ENCODE assay signal across 12 cellular contexts in the genomic region with DNA sequence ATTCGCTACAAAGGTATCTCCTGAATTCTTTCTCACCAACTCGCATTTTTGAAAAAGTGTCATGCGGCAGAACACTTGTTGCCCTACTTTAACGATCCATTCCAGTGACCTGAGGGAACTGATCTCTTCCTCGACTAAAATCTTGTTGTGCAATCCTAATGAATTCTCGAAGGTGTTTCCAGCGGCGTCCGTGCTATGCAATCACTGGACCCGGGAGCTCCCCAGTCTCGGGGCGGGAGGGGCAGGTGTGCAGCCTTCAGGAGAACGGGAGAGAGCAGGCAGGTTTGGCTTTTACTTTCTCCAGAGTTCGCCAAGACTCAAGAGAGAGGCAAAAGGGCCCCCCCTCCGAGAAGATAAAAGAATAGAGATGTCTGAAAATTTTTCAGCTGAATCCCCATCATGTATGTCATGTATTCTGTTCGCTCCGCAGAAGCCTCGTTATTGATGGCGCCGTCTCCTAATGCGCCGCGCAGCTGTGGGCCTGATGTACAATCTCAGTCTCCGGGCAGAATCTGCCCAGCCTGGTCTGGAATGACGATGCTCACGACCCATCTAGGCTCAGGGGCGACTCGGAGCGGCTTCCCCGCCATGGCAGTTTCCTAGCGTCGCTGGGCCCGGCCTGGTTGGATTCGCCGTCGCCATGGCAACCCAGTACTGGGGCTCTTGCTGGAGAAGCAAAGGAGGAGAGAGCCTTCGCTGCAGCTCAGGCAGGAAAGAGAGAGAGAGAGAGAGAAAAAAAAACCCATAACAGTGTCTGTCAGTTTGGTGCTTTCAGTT. TPM values are rescaled to one million over a fixed set of nuclear protein-coding genes. Genes with fewer than 3 reads are reported as not detected.
DNase-seq lines count a peak whose midpoint lies in the region; ATAC-seq, FAIRE-seq and TF ChIP-seq lines count a peak whose summit lies in the region.
"Had no signal": no experiment of that assay in that cellular context is flagged by ENCODE, and none has a peak within 500 bp of the region (broad histone marks: within the 10 kb centered on the region; RNA-seq: fewer than 3 reads in every experiment).

No MANE protein-coding gene starts in this region.

- BruUV-seq in HepG2 (replicated peaks; lab: Mats Ljungman, UMichigan) = no TSS peak

- H3K9me3 ChIP-seq in HepG2 (ENCODE audit: low read length) (no peaks in the 10 kb centered on the region), right lobe of liver (no peaks in the 10 kb centered on the region), endocrine pancreas (ENCODE audit: control insufficient read depth, low read length) (no peaks in the 10 kb centered on the region), aorta (ENCODE audit: control insufficient read depth, low read length) (no peaks in the 10 kb centered on the region)

- DNase-seq in HepG2 (ENCODE audit: low spot score) = no peak
- no peak for DNase-seq in right lobe of liver
- DNase-seq in midbrain (lab: John Stamatoyannopoulos, UW) = peak; percentile 64
- DNase-seq in aorta = peak; percentile 77 to 86
- DNase-seq in 8988T = no peak
- no peak for DNase-seq in HCEC 1CT
- DNase-seq: CD4-positive, CD25-positive, alpha-beta regulatory T cell; MV-4-11; stimulated activated naive CD8-positive, alpha-beta T cell treated with anti-CD3 and anti-CD28 coated beads, Interleukin-15, amount 100 ng/mL, for 72 hours had no signal

- peaks cover 40% of the 10 kb centered on the region for H3K4me1 ChIP-seq in HepG2 (ENCODE audit: insufficient read depth, low read length)
- peaks cover 0 to 23% (median 9%) of the 10 kb centered on the region in 4 donors for H3K4me1 ChIP-seq in right lobe of liver
- H3K4me1 ChIP-seq in endocrine pancreas (ENCODE audit: control insufficient read depth, insufficient read depth, low read length) = no peaks in the 10 kb centered on the region
- H3K4me1 ChIP-seq in aorta (ENCODE audit: control insufficient read depth in 1 of 2, insufficient read depth in 2 of 2, low read length in 2 of 2) = no peaks in the 10 kb centered on the region

- H3K27me3 ChIP-seq in HepG2 (ENCODE audit: control insufficient read depth in 1 of 2, insufficient read depth in 2 of 2, low read length in 2 of 2) = no peaks in the 10 kb centered on the region
- H3K27me3 ChIP-seq in right lobe of liver = no peaks in the 10 kb centered on the region
- no peaks in the 10 kb centered on the region for H3K27me3 ChIP-seq in endocrine pancreas (ENCODE audit: control insufficient read depth, insufficient read depth, low read length)
- H3K27me3 ChIP-seq in aorta (ENCODE audit: control insufficient read depth in 1 of 2, insufficient read depth in 2 of 2, low read length in 1 of 2) = no peaks in the 10 kb centered on the region

- no peak for ATAC-seq in HepG2
- no peak for ATAC-seq in right lobe of liver
- no peak for ATAC-seq in aorta (ENCODE audit: low FRiP score)
- no peak for ATAC-seq in HG03025 (IDR thresholded peaks at IDR 0.05; ENCODE audit: low FRiP score, unreplicated experiment)
- ATAC-seq: stimulated activated naive CD8-positive, alpha-beta T cell treated with anti-CD3 and anti-CD28 coated beads, Interleukin-15, amount 100 ng/mL, for 72 hours had no signal

- intact Hi-C loops in HepG2 (cut with micrococcal nuclease; ENCODE audit: unreplicated experiment) = no loop called here
- intact Hi-C loops in right lobe of liver (cut with DNase I) = no loop called here
- intact Hi-C loops in aorta (cut with DNase I) = no loop called here

- in situ Hi-C loops in HepG2 (cut with HindIII; ENCODE audit: extremely low pct_ligation_motif_present, low pct_unique_long_range_greater_than_20kb) = no loop called here

- no peaks in the 10 kb centered on the region for H3K79me2 ChIP-seq in HepG2 (ENCODE audit: insufficient read depth, low read length)

- H4K20me1 ChIP-seq in HepG2 (ENCODE audit: insufficient read depth, low read length) = no peaks in the 10 kb centered on the region

- FAIRE-seq in HepG2 (lab: Jason Lieb, UNC) = no peak
- FAIRE-seq: keratinocyte had no signal

- POLR2A ChIA-PET in HepG2 (lab: Yijun Ruan, JAX) = no interaction called here

- peaks cover 4 to 9% of the 10 kb centered on the region in 2 experiments; a peak in 3 of 5 replicates for H3K36me3 ChIP-seq in HepG2 (replicated peaks in 1 of 2; ENCODE audit: control insufficient read depth in 1 of 2, insufficient read depth in 2 of 2, low read length in 2 of 2)
- no peaks in the 10 kb centered on the region for H3K36me3 ChIP-seq in right lobe of liver
- H3K36me3 ChIP-seq in endocrine pancreas (ENCODE audit: control insufficient read depth, insufficient read depth, low read length) = no peaks in the 10 kb centered on the region
- H3K36me3 ChIP-seq in aorta (ENCODE audit: control insufficient read depth in 1 of 2, insufficient read depth in 2 of 2, low read length in 1 of 2) = no peaks in the 10 kb centered on the region

- no peak overlapping the region for H3K4me2 ChIP-seq in HepG2 (ENCODE audit: low read depth, low read length)

- H3K9ac ChIP-seq in HepG2 (ENCODE audit: insufficient read depth, low read depth, low read length) = no peak overlapping the region
- no peak overlapping the region for H3K9ac ChIP-seq in endocrine pancreas (ENCODE audit: control insufficient read depth, insufficient read depth, low read length)

- H3K27ac ChIP-seq in HepG2 (ENCODE audit: extremely low read length, insufficient read depth, low read length) = no peak overlapping the region
- H3K27ac ChIP-seq in right lobe of liver = no peak overlapping the region
- no peak overlapping the region for H3K27ac ChIP-seq in aorta (ENCODE audit: low read depth in 1 of 2, low read length in 2 of 2)

- H3K4me3 ChIP-seq in HepG2 (replicated peaks in 1 of 3; ENCODE audit: insufficient read depth in 1 of 3, low read depth in 2 of 3, low read length in 3 of 3) = no peak overlapping the region
- no peak overlapping the region for H3K4me3 ChIP-seq in right lobe of liver
- H3K4me3 ChIP-seq in endocrine pancreas (ENCODE audit: control insufficient read depth, insufficient read depth, low read length) = peak overlapping the region; percentile 11
- peak overlapping the region in 1 of 2 donors; percentile 29 for H3K4me3 ChIP-seq in aorta (ENCODE audit: low read length in 2 of 2)

- TF ChIP-seq EP300 in HepG2 (IDR thresholded peaks at IDR 0.05; ENCODE audit: low read depth in 2 of 2, low read length in 2 of 2) (no peak), HepG2 (CRISPR knock-in tag; IDR thresholded peaks at IDR 0.05; ENCODE audit: borderline replicate concordance) (no peak)

- CTCF ChIA-PET in HepG2 (lab: Yijun Ruan, JAX; ENCODE audit: low intra/inter-chr PET ratio, low total read pairs) = no interaction called here

- TF ChIP-seq POLR2A in HepG2 (IDR thresholded peaks at IDR 0.05; ENCODE audit: insufficient read depth in 1 of 2, low read depth in 2 of 2, low read length in 2 of 2) (no peak), right lobe of liver (IDR thresholded peaks at IDR 0.05) (no peak)

- no peak overlapping the region for H2AFZ ChIP-seq in HepG2 (ENCODE audit: low read length)

- no peak for TF ChIP-seq CTCF in HepG2 (CRISPR knock-in tag; IDR thresholded peaks at IDR 0.05)
- TF ChIP-seq CTCF in right lobe of liver (IDR thresholded peaks at IDR 0.05) = no peak

- WGBS in HepG2 (ENCODE audit: low lambda C conversion rate) = 93% methylated on average over 37 of the region's 37 CpGs
- 61% methylated on average over 18 of the region's 37 CpGs for WGBS in right lobe of liver (ENCODE audit: insufficient coverage, low coverage, low lambda C conversion rate, missing lambda C conversion rate)
- 34 to 52% methylated on average over 37 of the region's 37 CpGs for WGBS in aorta, 2 donors

- no peak for TF ChIP-seq RAD21 in HepG2 (CRISPR knock-in tag; IDR thresholded peaks at IDR 0.05)

TF ChIP-seq in HepG2, 621 proteins besides CTCF, POLR2A, EP300 and RAD21:
- peak; percentile 27; the same call in 1 of the 2 replicates for TF ChIP-seq RFX1 (IDR thresholded peaks at IDR 0.05)
- TF ChIP-seq, protein P1, sequence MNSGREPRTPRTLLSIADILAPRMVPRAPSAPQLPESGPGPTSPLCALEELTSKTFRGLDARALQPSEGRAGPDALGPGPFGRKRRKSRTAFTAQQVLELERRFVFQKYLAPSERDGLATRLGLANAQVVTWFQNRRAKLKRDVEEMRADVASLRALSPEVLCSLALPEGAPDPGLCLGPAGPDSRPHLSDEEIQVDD (CRISPR knock-in tag; IDR thresholded peaks at IDR 0.05; ENCODE audit: borderline replicate concordance) = no peak

RNA-seq across cellular contexts. Expression of a gene that starts 38.3 kb away (rescaled TPM):
- total RNA-seq in HepG2 (2016; rRNA removed; fragmentation: Illumina TruSeq; extraction: Trizol) (7.3 and 11.2 TPM in 2 replicates), right lobe of liver (1 to 10 TPM; 1.6 to 7.0 (median 3.5) TPM), aorta (10 to 100 TPM in 1 of 2 donors, 1 to 10 TPM in 1; 7.5 to 26.8 TPM)
- 8.1 and 9.0 TPM in 2 replicates for total RNA-seq in HepG2 (2016; cell fraction: cytosol; rRNA removed; fragmentation: Illumina TruSeq; extraction: Trizol; ENCODE audit: low read depth)
- 6.3 and 12.7 TPM in 2 replicates for total RNA-seq in HepG2 (2016; cell fraction: insoluble cytoplasmic fraction; rRNA removed; fragmentation: Illumina TruSeq; extraction: Trizol)
- total RNA-seq in HepG2 (2016; cell fraction: membrane; rRNA removed; fragmentation: Illumina TruSeq; extraction: Trizol) = 2.8 and 3.1 TPM in 2 replicates
- total RNA-seq in HepG2 (2016; cell fraction: nucleus; rRNA removed; fragmentation: Illumina TruSeq; extraction: Trizol) = 20.3 and 30.3 TPM in 2 replicates
- polyA plus RNA-seq in HepG2 (2011; rRNA removed) (6.0 and 6.6 TPM in 2 replicates), aorta (1 to 10 TPM; 1.2 to 3.4 TPM)
- polyA plus RNA-seq in HepG2 (2011; cell fraction: cytosol; rRNA removed) = 2.7 and 3.6 TPM in 2 replicates
- 13.0 and 16.5 TPM in 2 replicates for polyA plus RNA-seq in HepG2 (2011; cell fraction: nucleus; rRNA removed)
- 4.8 and 5.2 TPM in 2 replicates for polyA plus RNA-seq in HepG2 (2012)
- 0.16 and 0.22 TPM in 2 replicates for polyA plus RNA-seq in HepG2 (2016; cell fraction: cytosol; fragmentation: Illumina TruSeq; extraction: Trizol; ENCODE audit: low read depth)
- 3.0 and 3.1 TPM in 2 replicates for polyA plus RNA-seq in HepG2 (2016; cell fraction: insoluble cytoplasmic fraction; fragmentation: Illumina TruSeq; extraction: Trizol; ENCODE audit: low read depth)
- polyA plus RNA-seq in HepG2 (2016; cell fraction: membrane; fragmentation: Illumina TruSeq; extraction: Trizol; ENCODE audit: low read depth) = 0.32 and 0.63 TPM in 2 replicates
- polyA plus RNA-seq in HepG2 (2016; cell fraction: nucleus; fragmentation: Illumina TruSeq; extraction: Trizol; ENCODE audit: insufficient read depth, low read depth) = 13.8 and 13.9 TPM in 2 replicates
- polyA minus RNA-seq in HepG2 (2011; rRNA and poly(A)+ RNA removed; ENCODE audit: low replicate concordance) = 0.37 and 27.7 TPM in 2 replicates
- polyA minus RNA-seq in HepG2 (2011; cell fraction: cytosol; rRNA and poly(A)+ RNA removed) = 6.3 and 6.7 TPM in 2 replicates
- polyA minus RNA-seq in HepG2 (2011; cell fraction: nucleus; rRNA and poly(A)+ RNA removed) = 59.7 and 63.2 TPM in 2 replicates

Comparison
In these comparisons a context has a peak if more than half of its experiments do, and no peak if none do; other contexts are left out.
1. DNase-seq: peak in midbrain (single experiment) and aorta (2 of 2); none in HepG2 (single experiment), right lobe of liver (0 of 3), 8988T (single experiment) and HCEC 1CT (single experiment).